ENCODE assay signal across 22 cellular contexts in the genomic region with DNA sequence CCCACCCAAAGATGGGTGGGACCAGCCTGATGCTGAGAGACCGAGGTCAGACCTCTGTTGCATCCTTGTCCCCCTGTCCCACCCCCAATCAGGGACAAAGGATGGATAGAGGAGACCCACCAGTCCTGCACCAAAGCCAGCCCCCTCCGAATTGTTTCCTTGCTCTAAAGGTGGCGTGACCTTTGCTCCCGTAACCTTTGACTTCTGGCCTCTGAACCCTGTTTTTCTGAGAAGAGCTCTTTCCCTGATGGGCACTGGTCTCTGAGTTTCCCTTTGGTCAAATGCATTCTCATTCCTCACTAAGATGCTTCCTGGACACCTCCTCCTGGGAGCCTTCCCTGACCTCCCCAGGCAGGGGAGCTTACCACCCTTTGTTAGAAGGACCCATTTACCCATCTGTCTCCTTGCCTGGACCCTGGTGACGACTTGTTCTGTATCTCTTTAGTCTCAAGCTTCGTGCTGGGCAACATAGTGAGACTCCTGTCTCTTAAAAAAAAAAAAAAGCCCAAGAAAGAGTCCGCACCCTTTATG. TPM values are rescaled to one million over a fixed set of nuclear protein-coding genes. Genes with fewer than 3 reads are reported as not detected.
DNase-seq lines count a peak whose midpoint lies in the region; ATAC-seq, FAIRE-seq and TF ChIP-seq lines count a peak whose summit lies in the region.
"Had no signal": no experiment of that assay in that cellular context is flagged by ENCODE, and none has a peak within 500 bp of the region (broad histone marks: within the 10 kb centered on the region; RNA-seq: fewer than 3 reads in every experiment).

No MANE protein-coding gene starts in this region.

- FAIRE-seq in GM12878 (lab: Jason Lieb, UNC) = no peak
- FAIRE-seq: GM18507 had no signal

- WGBS in GM12878 (ENCODE audit: insufficient coverage, insufficient replicate concordance, low lambda C conversion rate, missing lambda C conversion rate) = 41% methylated on average over 7 of the region's 7 CpGs

- no peak for TF ChIP-seq POLR2A in GM12878 (IDR thresholded peaks at IDR 0.05; ENCODE audit: low read depth, low read length)

- no peaks in the 10 kb centered on the region for H3K9me3 Mint-ChIP-seq in neural progenitor cell
- H3K9me3 Mint-ChIP-seq: H9 had no signal

- H3K27me3 ChIP-seq in GM12878 (replicated peaks in 1 of 2; ENCODE audit: control insufficient read depth in 2 of 2, insufficient read depth in 2 of 2, low read length in 1 of 2) = peaks cover 0 to 10% of the 10 kb centered on the region in 2 experiments; a peak in 3 of 4 replicates
- peaks cover 100% of the 10 kb centered on the region for H3K27me3 ChIP-seq in neural progenitor cell
- H3K27me3 ChIP-seq in BE2C = peaks cover 39% of the 10 kb centered on the region

- BruUV-seq in GM12878 (replicated peaks; lab: Mats Ljungman, UMichigan) = no TSS peak

- peaks cover 55% of the 10 kb centered on the region for H3K27me3 Mint-ChIP-seq in neural progenitor cell (ENCODE audit: insufficient read depth, low read depth)

- ATAC-seq in GM12878 (no peak), GM21723 (IDR thresholded peaks at IDR 0.05; ENCODE audit: unreplicated experiment) (no peak)

- H3K79me2 ChIP-seq in GM12878 (ENCODE audit: control insufficient read depth, insufficient read depth, low read length) = no peaks in the 10 kb centered on the region
- H3K79me2 ChIP-seq in neural progenitor cell (ENCODE audit: low read depth) = no peaks in the 10 kb centered on the region

- TF ChIP-seq CTCF in GM12878 (IDR thresholded peaks at IDR 0.05 in 2 of 3, conservative IDR thresholded peaks at IDR 0.05 in 1 of 3; ENCODE audit: control insufficient read depth in 2 of 3, extremely low read depth in 1 of 3, insufficient read depth in 1 of 3, low read depth in 3 of 3, low read length in 3 of 3) = no peak
- no peak for TF ChIP-seq CTCF in neural progenitor cell (IDR thresholded peaks at IDR 0.05)
- no peak for TF ChIP-seq CTCF in BE2C (IDR thresholded peaks at IDR 0.05; ENCODE audit: low read depth, low read length)

- intact Hi-C loops in GM12878 (cut with micrococcal nuclease; ENCODE audit: unreplicated experiment) = no loop called here

- no peak overlapping the region for H3K27ac Mint-ChIP-seq in neural progenitor cell
- H3K27ac Mint-ChIP-seq: H9 had no signal

- in situ Hi-C loops in GM12878 (cut with MboI) = no loop called here

- RAD21 ChIA-PET in GM12878 (lab: Charles Lee; ENCODE audit: unreplicated experiment) = no interaction called here

- H3K4me3 ChIP-seq in GM12878 (no peak overlapping the region), neural progenitor cell (no peak overlapping the region), BE2C (ENCODE audit: low read depth, low read length) (no peak overlapping the region)
- H3K4me3 ChIP-seq: GM23248 had no signal

- H3F3A ChIP-seq in neural progenitor cell (ENCODE audit: low read depth) = peaks cover 9% of the 10 kb centered on the region

- H3K4me3 Mint-ChIP-seq in neural progenitor cell = peak overlapping the region; percentile 45

- H2AFZ ChIP-seq in GM12878 (ENCODE audit: control insufficient read depth, low read depth, low read length) (no peak overlapping the region), neural progenitor cell (replicated peaks) (no peak overlapping the region)
- H2AFZ ChIP-seq: GM23248 had no signal

- H3K9ac ChIP-seq in GM12878 (ENCODE audit: control insufficient read depth, insufficient read depth, low read length) = no peak overlapping the region
- no peak overlapping the region for H3K9ac ChIP-seq in neural progenitor cell
- H3K9ac ChIP-seq: GM23248, KMS-11 had no signal

- H3K36me3 ChIP-seq in GM12878 (ENCODE audit: control insufficient read depth in 2 of 2, insufficient read depth in 2 of 2, low read length in 1 of 2) (no peaks in the 10 kb centered on the region), neural progenitor cell (no peaks in the 10 kb centered on the region), BE2C (no peaks in the 10 kb centered on the region)

- peaks cover 2% of the 10 kb centered on the region for H3K4me1 Mint-ChIP-seq in neural progenitor cell

- H4K20me1 ChIP-seq in GM12878 (ENCODE audit: control insufficient read depth, insufficient read depth) = no peaks in the 10 kb centered on the region
- H4K20me1 ChIP-seq in neural progenitor cell (ENCODE audit: low read depth) = peaks cover 17% of the 10 kb centered on the region

- no peaks in the 10 kb centered on the region; the same call in 1 of the 2 replicates for H3K4me1 ChIP-seq in GM12878 (ENCODE audit: control insufficient read depth, insufficient read depth, low read length)
- H3K4me1 ChIP-seq in neural progenitor cell = no peaks in the 10 kb centered on the region
- H3K4me1 ChIP-seq in BE2C = peaks cover 7% of the 10 kb centered on the region

- no peak overlapping the region for H3K4me2 ChIP-seq in GM12878 (ENCODE audit: control insufficient read depth, insufficient read depth)
- H3K4me2 ChIP-seq in neural progenitor cell = no peak overlapping the region
- H3K4me2 ChIP-seq: KMS-11 had no signal

- H3K36me3 Mint-ChIP-seq in neural progenitor cell = no peaks in the 10 kb centered on the region

- POLR2A ChIA-PET in GM12878 (lab: Charles Lee) = no interaction called here

- TF ChIP-seq RAD21 in GM12878 (IDR thresholded peaks at IDR 0.05; ENCODE audit: insufficient read depth, low read depth, low read length) = no peak

- H3K27ac ChIP-seq in GM12878 (ENCODE audit: control insufficient read depth, insufficient read depth) (no peak overlapping the region), neural progenitor cell (no peak overlapping the region)
- H3K27ac ChIP-seq: 22Rv1, GM23248, KMS-11 had no signal

- CTCF ChIA-PET in GM12878 (lab: Yijun Ruan, JAX) = interaction anchor here (1.4 kb wide), 1 partner anchor 11 kb away, joined by 9 read pairs; no protein-coding TSS in a partner anchor

- H3K9me3 ChIP-seq in GM12878 (replicated peaks; ENCODE audit: control insufficient read depth, insufficient read depth, low read length) = no peaks in the 10 kb centered on the region
- no peaks in the 10 kb centered on the region for H3K9me3 ChIP-seq in neural progenitor cell (ENCODE audit: low read depth)
- no peaks in the 10 kb centered on the region; the same call in 1 of the 2 replicates for H3K9me3 ChIP-seq in BE2C

- no peak for TF ChIP-seq EP300 in GM12878 (IDR thresholded peaks at IDR 0.05; ENCODE audit: borderline replicate concordance in 1 of 2, control insufficient read depth in 1 of 2, low read depth in 2 of 2, low read length in 2 of 2)

- SMC1A ChIA-PET in GM12878 (lab: Charles Lee; ENCODE audit: uncharacterized antibody, unreplicated experiment) = interaction anchor here (1.2 kb wide), 1 partner anchor 8 kb away, joined by 5 read pairs; no protein-coding TSS in a partner anchor

- peak; percentile 30 for DNase-seq in NCI-H2171 treated with DMSO at 0.1 percent for 48 hours (lab: John Stamatoyannopoulos, UW)
- DNase-seq in NCI-H2171 (lab: John Stamatoyannopoulos, UW) = no peak
- no peak for DNase-seq in GM12878 (ENCODE audit: low read depth, low spot score)
- no peak for DNase-seq in neural progenitor cell (ENCODE audit: low spot score)
- no peak for DNase-seq in BE2C
- DNase-seq: ACHN, DMS153, DND-41, GM23248, IMR-90, MM.1S, NCI-H2029 treated with DMSO at 0.1 percent for 48 hours, NCI-H226, NCI-H510A, RPMI8226, SHP77 had no signal

RNA-seq across cellular contexts. Expression of gene NEUROD2, which starts 5.3 kb away (rescaled TPM):
- total RNA-seq in GM12878 (2013; cell fraction: nucleolus; rRNA removed) = not detected in 2 replicates
- total RNA-seq in GM12878 (2014; rRNA removed) (not detected in 2 replicates), GM12878 (2014; rRNA removed; fragmentation: Illumina TruSeq; extraction: Trizol) (not detected in 2 replicates), GM12878 (2021) (not detected in 2 replicates), neural progenitor cell (ENCODE audit: low replicate concordance) (not detected in 2 replicates)
- polyA plus RNA-seq in GM12878 (2011; ENCODE audit: low read depth) = not detected
- polyA plus RNA-seq in GM12878 (2011; rRNA removed) (not detected in 2 replicates), GM12878 (2014; fragmentation: Illumina TruSeq; extraction: Trizol) (not detected in 2 replicates), GM12878 (2014; fragmentation: Nextera tagmentation; extraction: Ambion mirVana) (not detected), GM12878 (2014; rRNA removed) (not detected in 2 replicates), GM12878 (2016; fragmentation: Nextera tagmentation; extraction: Ambion mirVana) (not detected)
- not detected in 2 replicates for polyA plus RNA-seq in GM12878 (2011; cell fraction: cytosol; rRNA removed)
- polyA plus RNA-seq in GM12878 (2011; cell fraction: nucleus; rRNA removed) = not detected in 2 replicates
- 0.03 and 0.06 TPM in 2 replicates for polyA plus RNA-seq in GM12878 (2012)
- polyA minus RNA-seq in GM12878 (2011; rRNA and poly(A)+ RNA removed) = not detected in 2 replicates
- polyA minus RNA-seq in GM12878 (2011; cell fraction: cytosol; rRNA and poly(A)+ RNA removed) = not detected in 2 replicates
- polyA minus RNA-seq in GM12878 (2011; cell fraction: nucleus; rRNA and poly(A)+ RNA removed) = not detected in 2 replicates
- polyA plus RNA-seq in BE2C (2012; ENCODE audit: insufficient read depth, insufficient read length, low read depth) = not detected
- total RNA-seq: GM23248, H9, IMR-90 had no signal
- polyA plus RNA-seq: BJ, GM23248, IMR-90 had no signal

RNA-seq across cellular contexts. Expression of gene PPP1R1B, which starts 13.8 kb away (rescaled TPM):
- not detected in 2 replicates for total RNA-seq in GM12878 (2013; cell fraction: nucleolus; rRNA removed)
- total RNA-seq in GM12878 (2014; rRNA removed) = not detected in 2 replicates
- not detected in 2 replicates for total RNA-seq in GM12878 (2014; rRNA removed; fragmentation: Illumina TruSeq; extraction: Trizol)
- not detected in 2 replicates for total RNA-seq in GM12878 (2021)
- not detected for polyA plus RNA-seq in GM12878 (2011; ENCODE audit: low read depth)
- polyA plus RNA-seq in GM12878 (2011; rRNA removed) = 0.08 and 0.10 TPM in 2 replicates
- polyA plus RNA-seq in GM12878 (2011; cell fraction: cytosol; rRNA removed) = 0.15 and 0.24 TPM in 2 replicates
- polyA plus RNA-seq in GM12878 (2011; cell fraction: nucleus; rRNA removed) = 0.10 TPM in 1 of 2 replicates, not detected in the other
- not detected in 2 replicates for polyA plus RNA-seq in GM12878 (2012)
- not detected in 2 replicates for polyA plus RNA-seq in GM12878 (2014; fragmentation: Illumina TruSeq; extraction: Trizol)
- polyA plus RNA-seq in GM12878 (2014; fragmentation: Nextera tagmentation; extraction: Ambion mirVana) = not detected
- polyA plus RNA-seq in GM12878 (2014; rRNA removed) = not detected in 2 replicates
- polyA plus RNA-seq in GM12878 (2016; fragmentation: Nextera tagmentation; extraction: Ambion mirVana) = not detected
- polyA minus RNA-seq in GM12878 (2011; rRNA and poly(A)+ RNA removed) = not detected in 2 replicates
- polyA minus RNA-seq in GM12878 (2011; cell fraction: cytosol; rRNA and poly(A)+ RNA removed) = not detected in 2 replicates
- polyA minus RNA-seq in GM12878 (2011; cell fraction: nucleus; rRNA and poly(A)+ RNA removed) = not detected in 2 replicates
- 0.90 TPM in 1 of 2 replicates, not detected in the other for total RNA-seq in neural progenitor cell (ENCODE audit: low replicate concordance)
- not detected for polyA plus RNA-seq in BE2C (2012; ENCODE audit: insufficient read depth, insufficient read length, low read depth)
- total RNA-seq: GM23248, IMR-90 had no signal
- polyA plus RNA-seq: BJ, GM23248, IMR-90 had no signal

RNA-seq across cellular contexts. Expression of gene STARD3, which starts 23.9 kb away (rescaled TPM):
- total RNA-seq in GM12878 (2013; cell fraction: nucleolus; rRNA removed) = 48.2 and 60.1 TPM in 2 replicates
- total RNA-seq in GM12878 (2014; rRNA removed) (16.4 and 21.5 TPM in 2 replicates), GM12878 (2014; rRNA removed; fragmentation: Illumina TruSeq; extraction: Trizol) (14.3 and 15.8 TPM in 2 replicates), GM12878 (2021) (46.3 and 48.2 TPM in 2 replicates), neural progenitor cell (ENCODE audit: low replicate concordance) (21.5 and 54.9 TPM in 2 replicates)
- 19.2 TPM for polyA plus RNA-seq in GM12878 (2011; ENCODE audit: low read depth)
- polyA plus RNA-seq in GM12878 (2011; rRNA removed) (34.0 and 57.7 TPM in 2 replicates), GM12878 (2014; fragmentation: Illumina TruSeq; extraction: Trizol) (17.7 and 24.8 TPM in 2 replicates), GM12878 (2014; fragmentation: Nextera tagmentation; extraction: Ambion mirVana) (1 to 10 TPM in 1 of 2 experiments, under 1 TPM in 1; 0.08 to 1.4 TPM), GM12878 (2014; rRNA removed) (41.0 and 62.7 TPM in 2 replicates), GM12878 (2016; fragmentation: Nextera tagmentation; extraction: Ambion mirVana) (10 to 100 TPM; 30.2 to 38.8 TPM)
- 65.6 and 91.8 TPM in 2 replicates for polyA plus RNA-seq in GM12878 (2011; cell fraction: cytosol; rRNA removed)
- polyA plus RNA-seq in GM12878 (2011; cell fraction: nucleus; rRNA removed) = 250 and 312 TPM in 2 replicates
- polyA plus RNA-seq in GM12878 (2012) = 37.5 and 41.9 TPM in 2 replicates
- 72.9 and 96.0 TPM in 2 replicates for polyA minus RNA-seq in GM12878 (2011; rRNA and poly(A)+ RNA removed)
- 24.6 and 26.1 TPM in 2 replicates for polyA minus RNA-seq in GM12878 (2011; cell fraction: cytosol; rRNA and poly(A)+ RNA removed)
- polyA minus RNA-seq in GM12878 (2011; cell fraction: nucleus; rRNA and poly(A)+ RNA removed) = 58.8 and 76.0 TPM in 2 replicates
- polyA plus RNA-seq in BE2C (2012; ENCODE audit: insufficient read depth, insufficient read length, low read depth) = 136 TPM

RNA-seq across cellular contexts. Expression of gene TCAP, which starts 52.1 kb away (rescaled TPM):
- total RNA-seq in GM12878 (2013; cell fraction: nucleolus; rRNA removed) = 1.4 and 2.3 TPM in 2 replicates
- total RNA-seq in GM12878 (2014; rRNA removed) (0.17 and 0.33 TPM in 2 replicates), GM12878 (2014; rRNA removed; fragmentation: Illumina TruSeq; extraction: Trizol) (0.32 and 0.36 TPM in 2 replicates), GM12878 (2021) (0.69 and 0.95 TPM in 2 replicates), neural progenitor cell (ENCODE audit: low replicate concordance) (0.19 and 1.3 TPM in 2 replicates)
- polyA plus RNA-seq in GM12878 (2011; ENCODE audit: low read depth) = 0.18 TPM
- polyA plus RNA-seq in GM12878 (2011; rRNA removed) (0.39 and 0.40 TPM in 2 replicates), GM12878 (2014; fragmentation: Illumina TruSeq; extraction: Trizol) (0.25 TPM in 1 of 2 replicates, not detected in the other), GM12878 (2014; fragmentation: Nextera tagmentation; extraction: Ambion mirVana) (not detected), GM12878 (2014; rRNA removed) (0.76 and 1.0 TPM in 2 replicates), GM12878 (2016; fragmentation: Nextera tagmentation; extraction: Ambion mirVana) (under 1 TPM in 1 of 2 experiments, not detected in 1; 0.18 TPM)
- polyA plus RNA-seq in GM12878 (2011; cell fraction: cytosol; rRNA removed) = 0.25 and 0.33 TPM in 2 replicates
- polyA plus RNA-seq in GM12878 (2011; cell fraction: nucleus; rRNA removed) = 6.5 and 7.0 TPM in 2 replicates
- 0.45 and 0.47 TPM in 2 replicates for polyA plus RNA-seq in GM12878 (2012)
- polyA minus RNA-seq in GM12878 (2011; rRNA and poly(A)+ RNA removed) = 0.51 and 1.8 TPM in 2 replicates
- polyA minus RNA-seq in GM12878 (2011; cell fraction: cytosol; rRNA and poly(A)+ RNA removed) = not detected in 2 replicates
- 2.1 and 3.7 TPM in 2 replicates for polyA minus RNA-seq in GM12878 (2011; cell fraction: nucleus; rRNA and poly(A)+ RNA removed)
- 4.4 TPM for polyA plus RNA-seq in BE2C (2012; ENCODE audit: insufficient read depth, insufficient read length, low read depth)
- polyA plus RNA-seq: GM23248 had no signal

RNA-seq across cellular contexts. Expression of gene PNMT, which starts 55.3 kb away (rescaled TPM):
- not detected in 2 replicates for total RNA-seq in GM12878 (2013; cell fraction: nucleolus; rRNA removed)
- total RNA-seq in GM12878 (2014; rRNA removed) (not detected in 2 replicates), GM12878 (2014; rRNA removed; fragmentation: Illumina TruSeq; extraction: Trizol) (not detected in 2 replicates), GM12878 (2021) (not detected in 2 replicates), neural progenitor cell (ENCODE audit: low replicate concordance) (0.28 TPM in 1 of 2 replicates, not detected in the other)
- polyA plus RNA-seq in GM12878 (2011; ENCODE audit: low read depth) = not detected
- polyA plus RNA-seq in GM12878 (2011; rRNA removed) (not detected in 2 replicates), GM12878 (2014; fragmentation: Illumina TruSeq; extraction: Trizol) (not detected in 2 replicates), GM12878 (2014; fragmentation: Nextera tagmentation; extraction: Ambion mirVana) (not detected), GM12878 (2014; rRNA removed) (0.24 TPM in 1 of 2 replicates, not detected in the other), GM12878 (2016; fragmentation: Nextera tagmentation; extraction: Ambion mirVana) (not detected)
- not detected in 2 replicates for polyA plus RNA-seq in GM12878 (2011; cell fraction: cytosol; rRNA removed)
- 0.12 TPM in 1 of 2 replicates, not detected in the other for polyA plus RNA-seq in GM12878 (2011; cell fraction: nucleus; rRNA removed)
- not detected in 2 replicates for polyA plus RNA-seq in GM12878 (2012)
- polyA minus RNA-seq in GM12878 (2011; rRNA and poly(A)+ RNA removed) = not detected in 2 replicates
- not detected in 2 replicates for polyA minus RNA-seq in GM12878 (2011; cell fraction: cytosol; rRNA and poly(A)+ RNA removed)
- polyA minus RNA-seq in GM12878 (2011; cell fraction: nucleus; rRNA and poly(A)+ RNA removed) = not detected in 2 replicates
- 2.8 TPM for polyA plus RNA-seq in BE2C (2012; ENCODE audit: insufficient read depth, insufficient read length, low read depth)
- total RNA-seq: GM23248, IMR-90 had no signal
- polyA plus RNA-seq: BJ, GM23248, IMR-90 had no signal
